ENCODE assay signal across 10 cellular contexts in genomic region chr11:1573077-1573846, GRCh38. TPM values are rescaled to one million over a fixed set of nuclear protein-coding genes. Genes with fewer than 3 reads are reported as not detected.
DNase-seq lines count a peak whose midpoint lies in the region; ATAC-seq, FAIRE-seq and TF ChIP-seq lines count a peak whose summit lies in the region.
"Had no signal": no experiment of that assay in that cellular context is flagged by ENCODE, and none has a peak within 500 bp of the region (broad histone marks: within the 10 kb centered on the region; RNA-seq: fewer than 3 reads in every experiment).

No MANE protein-coding gene starts in this region.

- peak overlapping the region; percentile 32 for H3K4me3 Mint-ChIP-seq in activated CD4-positive, alpha-beta T cell treated with anti-CD3 and anti-CD28 coated beads, Interleukin-2, amount 10 ng/mL, durations not matched to agents 24 days and 14 days

- peaks cover 39% of the 10 kb centered on the region for H3K27me3 Mint-ChIP-seq in activated CD4-positive, alpha-beta T cell treated with anti-CD3 and anti-CD28 coated beads, Interleukin-2, amount 10 ng/mL, durations not matched to agents 24 days and 14 days

- peak; percentile 51 for DNase-seq in NCI-H2029 (lab: John Stamatoyannopoulos, UW)
- no peak for DNase-seq in NCI-H2029 treated with DMSO at 0.1 percent for 48 hours (lab: John Stamatoyannopoulos, UW)
- peak; percentile 71 for DNase-seq in activated CD4-positive, alpha-beta T cell treated with anti-CD3 and anti-CD28 coated beads, Interleukin-2, amount 10 ng/mL, durations not matched to agents 24 days and 14 days
- DNase-seq in right atrium auricular region (ENCODE audit: low spot score), result no peak
- DNase-seq in small intestine, result peak; percentile 59
- DNase-seq in G401 (ENCODE audit: low spot score), result no peak
- no peak for DNase-seq in NCI-H82 treated with DMSO at 0.1 percent for 48 hours (lab: John Stamatoyannopoulos, UW; ENCODE audit: unreplicated experiment)

- H3K27me3 ChIP-seq in right atrium auricular region (no peaks in the 10 kb centered on the region), small intestine (ENCODE audit: control insufficient read depth in 2 of 2, insufficient read depth in 2 of 2, low read length in 2 of 2) (no peaks in the 10 kb centered on the region)

- peak overlapping the region; percentile 91 to 93 for H3K27ac ChIP-seq in right atrium auricular region
- peak overlapping the region; percentile 71 to 88 for H3K27ac ChIP-seq in small intestine (ENCODE audit: low read depth in 1 of 2, low read length in 1 of 2)
- H3K27ac ChIP-seq: SJSA1 had no signal

- peaks cover 3% of the 10 kb centered on the region for H3K9me3 Mint-ChIP-seq in activated CD4-positive, alpha-beta T cell treated with anti-CD3 and anti-CD28 coated beads, Interleukin-2, amount 10 ng/mL, durations not matched to agents 24 days and 14 days

- ATAC-seq in HG02938 (IDR thresholded peaks at IDR 0.05; ENCODE audit: unreplicated experiment), result no peak

- H3K36me3 ChIP-seq in right atrium auricular region, result no peaks in the 10 kb centered on the region
- H3K36me3 ChIP-seq in small intestine (ENCODE audit: control insufficient read depth in 2 of 2, insufficient read depth in 2 of 2, low read length in 2 of 2), result no peaks in the 10 kb centered on the region
- H3K36me3 ChIP-seq: SJSA1 had no signal

- FAIRE-seq in small intestine (lab: Jason Lieb, UNC), result no peak

- H3K4me1 ChIP-seq in right atrium auricular region (peaks cover 0 to 54% of the 10 kb centered on the region in 2 donors), small intestine (ENCODE audit: control insufficient read depth in 2 of 2, insufficient read depth in 1 of 2, low read depth in 1 of 2, low read length in 1 of 2) (peaks cover 0 to 2% of the 10 kb centered on the region in 2 donors)

- H3K4me3 ChIP-seq in right atrium auricular region, result peak overlapping the region; percentile 76 to 83
- H3K4me3 ChIP-seq in small intestine (ENCODE audit: low read depth in 1 of 2, low read length in 2 of 2), result peak overlapping the region; percentile 61 to 76

- 1 to 7% (median 4%) methylated on average over 19 to 34 of the region's 35 CpGs for WGBS in small intestine, 3 donors

- intact Hi-C loops in activated CD4-positive, alpha-beta T cell treated with anti-CD3 and anti-CD28 coated beads, Interleukin-2, amount 10 ng/mL, durations not matched to agents 24 days and 14 days (cut with micrococcal nuclease), result loop anchor here (1.0 to 10.0 kb wide), 3 partner anchors 188 to 370 kb away; partner anchors contain the start of genes BRSK2 and LSP1

- in situ Hi-C loops in G401 (cut with HindIII; ENCODE audit: low sequenced_read_pairs), result no loop called here

- H3K9me3 ChIP-seq in right atrium auricular region (peaks cover 0 to 5% of the 10 kb centered on the region in 2 donors), small intestine (ENCODE audit: control insufficient read depth, low read depth) (no peaks in the 10 kb centered on the region)
- H3K9me3 ChIP-seq: SJSA1 had no signal

- H3K4me1 Mint-ChIP-seq in activated CD4-positive, alpha-beta T cell treated with anti-CD3 and anti-CD28 coated beads, Interleukin-2, amount 10 ng/mL, durations not matched to agents 24 days and 14 days, result peaks cover 4% of the 10 kb centered on the region

- no peak for TF ChIP-seq CTCF in right atrium auricular region (IDR thresholded peaks at IDR 0.05)

- H3K36me3 Mint-ChIP-seq in activated CD4-positive, alpha-beta T cell treated with anti-CD3 and anti-CD28 coated beads, Interleukin-2, amount 10 ng/mL, durations not matched to agents 24 days and 14 days (ENCODE audit: low read depth), result no peaks in the 10 kb centered on the region

- no peak overlapping the region for H3K27ac Mint-ChIP-seq in activated CD4-positive, alpha-beta T cell treated with anti-CD3 and anti-CD28 coated beads, Interleukin-2, amount 10 ng/mL, durations not matched to agents 24 days and 14 days

RNA-seq across cellular contexts. Expression of gene DUSP8, which starts 1.2 kb away (rescaled TPM):
- total RNA-seq in activated CD4-positive, alpha-beta T cell treated with anti-CD3 and anti-CD28 coated beads, Interleukin-2, amount 10 ng/mL, durations not matched to agents 24 days and 14 days, result 0.86 and 1.6 TPM in 2 replicates
- total RNA-seq in right atrium auricular region, result 10 to 100 TPM in 1 of 2 donors, 1 to 10 TPM in 1; 4.4 to 24.5 TPM
- 1 to 10 TPM; 3.1 to 8.1 (median 6.0) TPM for polyA plus RNA-seq in small intestine
- total RNA-seq in G401 (2014; rRNA removed; shearing (Covaris generic)), result 1.5 and 8.9 TPM in 2 replicates

RNA-seq across cellular contexts. Expression of gene KRTAP5-1, which starts 11.8 kb away (rescaled TPM):
- not detected in 2 replicates for total RNA-seq in activated CD4-positive, alpha-beta T cell treated with anti-CD3 and anti-CD28 coated beads, Interleukin-2, amount 10 ng/mL, durations not matched to agents 24 days and 14 days
- total RNA-seq in right atrium auricular region, result not detected
- not detected for polyA plus RNA-seq in small intestine
- not detected in 2 replicates for total RNA-seq in G401 (2014; rRNA removed; shearing (Covaris generic))
- total RNA-seq: liver, SJSA1 had no signal
- polyA plus RNA-seq: liver had no signal

RNA-seq across cellular contexts. Expression of gene KRTAP5-2, which starts 24.8 kb away (rescaled TPM):
- not detected in 2 replicates for total RNA-seq in activated CD4-positive, alpha-beta T cell treated with anti-CD3 and anti-CD28 coated beads, Interleukin-2, amount 10 ng/mL, durations not matched to agents 24 days and 14 days
- total RNA-seq in right atrium auricular region, result not detected
- under 1 TPM in 1 of 3 donors, not detected in 2; 0.07 TPM for polyA plus RNA-seq in small intestine
- total RNA-seq in G401 (2014; rRNA removed; shearing (Covaris generic)), result not detected in 2 replicates
- total RNA-seq: liver, SJSA1 had no signal

RNA-seq across cellular contexts. Expression of gene KRTAP5-3, which starts 35.0 kb away (rescaled TPM):
- not detected in 2 replicates for total RNA-seq in activated CD4-positive, alpha-beta T cell treated with anti-CD3 and anti-CD28 coated beads, Interleukin-2, amount 10 ng/mL, durations not matched to agents 24 days and 14 days
- total RNA-seq in right atrium auricular region, result not detected
- polyA plus RNA-seq in small intestine, result not detected
- not detected in 2 replicates for total RNA-seq in G401 (2014; rRNA removed; shearing (Covaris generic))
- total RNA-seq: liver, SJSA1 had no signal
- polyA plus RNA-seq: liver had no signal

RNA-seq across cellular contexts. Expression of gene KRTAP5-4, which starts 48.7 kb away (rescaled TPM):
- total RNA-seq in activated CD4-positive, alpha-beta T cell treated with anti-CD3 and anti-CD28 coated beads, Interleukin-2, amount 10 ng/mL, durations not matched to agents 24 days and 14 days, result not detected in 2 replicates
- not detected for total RNA-seq in right atrium auricular region
- polyA plus RNA-seq in small intestine, result not detected
- total RNA-seq in G401 (2014; rRNA removed; shearing (Covaris generic)), result not detected in 2 replicates
- total RNA-seq: liver, SJSA1 had no signal
- polyA plus RNA-seq: liver had no signal

Comparison
In these comparisons a context has a peak if more than half of its experiments do, and no peak if none do; other contexts are left out.
1. DNase-seq: peak in NCI-H2029 (single experiment), activated CD4-positive, alpha-beta T cell treated with anti-CD3 and anti-CD28 coated beads, Interleukin-2, amount 10 ng/mL, durations not matched to agents 24 days and 14 days (single experiment) and small intestine (single experiment); none in NCI-H2029 treated with DMSO at 0.1 percent for 48 hours (single experiment), right atrium auricular region (single experiment), G401 (single experiment) and NCI-H82 treated with DMSO at 0.1 percent for 48 hours (single experiment).